8 cellular contexts compared by ENCODE assay signal in genomic region chr15:23983500-23984259, GRCh38.
"Had no signal": no experiment of that assay in that cellular context is flagged by ENCODE, and none has a peak within 500 bp of the region (broad histone marks: within the 10 kb centered on the region; RNA-seq: fewer than 3 reads in every experiment).

No MANE protein-coding gene starts in this region.

- H3K4me3 Mint-ChIP-seq: IgD-negative memory B cell had no signal

- DNase-seq: IMR-90, KBM-7, KG1 had no signal

- H3K27ac Mint-ChIP-seq: IgD-negative memory B cell had no signal

- H3K36me3 Mint-ChIP-seq: IgD-negative memory B cell had no signal

- H3K4me3 ChIP-seq: K562 had no signal

- H3K27me3 Mint-ChIP-seq: IgD-negative memory B cell had no signal

- H3K4me1 Mint-ChIP-seq: IgD-negative memory B cell had no signal

- ATAC-seq: HepG2, K562 had no signal

- H3K27ac ChIP-seq: HL-60, KMS-11 had no signal
